Comparison of ENCODE assay signal across 9 cellular contexts in the genomic region with DNA sequence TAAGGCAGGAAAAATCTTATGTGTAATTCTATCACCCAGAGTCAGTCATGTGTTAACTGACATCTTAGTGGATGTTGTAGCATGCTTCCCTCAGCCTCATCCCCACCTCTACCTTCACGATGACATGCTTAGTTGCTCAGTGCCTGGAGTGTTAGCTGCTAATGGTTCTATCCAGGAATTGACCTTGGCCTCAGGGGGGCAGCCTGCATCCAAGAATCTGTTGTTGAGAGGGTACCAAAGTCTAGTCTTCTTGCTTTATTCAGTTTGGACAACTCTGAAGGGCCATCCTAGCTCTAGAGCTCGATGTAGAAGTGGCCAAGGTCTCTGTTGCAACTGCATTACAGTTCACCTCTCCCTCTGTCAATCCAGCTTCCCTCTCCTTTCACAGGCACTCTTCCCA.
DNase-seq lines count a peak whose midpoint lies in the region; ATAC-seq lines count a peak whose summit lies in the region.
"Had no signal": no experiment of that assay in that cellular context is flagged by ENCODE, and none has a peak within 500 bp of the region (broad histone marks: within the 10 kb centered on the region; RNA-seq: fewer than 3 reads in every experiment).

No MANE protein-coding gene starts in this region.

- H3K4ac ChIP-seq in mesenchymal stem cell (ENCODE audit: low read depth in 1 of 2, low read length in 2 of 2), result no peak overlapping the region

- H3K9ac ChIP-seq in mesenchymal stem cell (ENCODE audit: low read length), result no peak overlapping the region

- no peak overlapping the region for H2AFZ ChIP-seq in mesenchymal stem cell (ENCODE audit: low read depth, low read length)

- H3K9me3 ChIP-seq in mesenchymal stem cell (ENCODE audit: control insufficient read depth, low read length), result no peaks in the 10 kb centered on the region

- no peak overlapping the region for H2AK5ac ChIP-seq in mesenchymal stem cell (ENCODE audit: low read length, severe bottlenecking)

- H2BK15ac ChIP-seq in mesenchymal stem cell (ENCODE audit: low read depth, poor library complexity, severe bottlenecking), result no peak overlapping the region

- no peaks in the 10 kb centered on the region for H3K36me3 ChIP-seq in mesenchymal stem cell (ENCODE audit: control insufficient read depth in 1 of 2, insufficient read depth in 2 of 2, low read depth in 1 of 2, low read length in 2 of 2)

- no peak overlapping the region for H3K4me2 ChIP-seq in mesenchymal stem cell (ENCODE audit: low read length, poor library complexity, severe bottlenecking)

- no peak overlapping the region for H3K14ac ChIP-seq in mesenchymal stem cell (ENCODE audit: low read length in 2 of 2)

- H3K23ac ChIP-seq in mesenchymal stem cell (ENCODE audit: low read length in 2 of 2), result no peak overlapping the region

- H3K27me3 ChIP-seq in mesenchymal stem cell (ENCODE audit: control insufficient read depth in 1 of 2, insufficient read depth in 1 of 2, low read length in 2 of 2), result no peaks in the 10 kb centered on the region

- H3K27ac ChIP-seq in mesenchymal stem cell (ENCODE audit: low read length, poor library complexity, severe bottlenecking), result no peak overlapping the region

- H2BK12ac ChIP-seq in mesenchymal stem cell (ENCODE audit: low read length in 2 of 2), result no peak overlapping the region

- H3K79me1 ChIP-seq in mesenchymal stem cell (replicated peaks; ENCODE audit: low read length, poor library complexity, severe bottlenecking), result peaks cover 1% of the 10 kb centered on the region

- no peak overlapping the region for H3K4me3 ChIP-seq in mesenchymal stem cell (ENCODE audit: insufficient read depth in 1 of 2, low read depth in 1 of 2, low read length in 2 of 2)

- H4K8ac ChIP-seq in mesenchymal stem cell (ENCODE audit: low read length), result no peak overlapping the region

- ATAC-seq in GM21529 (IDR thresholded peaks at IDR 0.05; ENCODE audit: unreplicated experiment) (no peak), GM18909 (IDR thresholded peaks at IDR 0.05; ENCODE audit: poor library complexity, unreplicated experiment) (no peak)
- ATAC-seq: activated T-cell treated with anti-CD3 and anti-CD28 coated beads, Interleukin-2, amount 50 U/mL, for 72 hours had no signal

- no peak overlapping the region for H2BK120ac ChIP-seq in mesenchymal stem cell (ENCODE audit: low read depth, low read length)

- DNase-seq in NCI-H1417 (lab: John Stamatoyannopoulos, UW) (peak in 2 of 3 experiments; percentile 42 to 77), NCI-H1417 treated with DMSO at 0.1 percent for 48 hours (lab: John Stamatoyannopoulos, UW) (no peak), NCI-H69 (lab: John Stamatoyannopoulos, UW) (peak; percentile 30), dermis blood vessel endothelial cell (peak; percentile 74), mesenchymal stem cell (peak; percentile 70)
- no peak for DNase-seq in activated CD4-positive, CD25-positive, alpha-beta regulatory T cell treated with anti-CD3 and anti-CD28 coated beads, Interleukin-2, amount 50 U/mL, for 72 hours

- H3K18ac ChIP-seq in mesenchymal stem cell (ENCODE audit: low read depth in 1 of 2, low read length in 2 of 2), result no peak overlapping the region

- H3K4me1 ChIP-seq in mesenchymal stem cell (ENCODE audit: control insufficient read depth, insufficient read depth, low read depth, low read length), result no peaks in the 10 kb centered on the region

- whole genome bisulfite sequencing in mesenchymal stem cell, result 27% methylated on average over 2 of the region's 2 CpGs

- H4K91ac ChIP-seq in mesenchymal stem cell (ENCODE audit: low read length), result no peak overlapping the region

- no peak overlapping the region for H2BK5ac ChIP-seq in mesenchymal stem cell (ENCODE audit: low read depth, low read length, poor library complexity, severe bottlenecking)

Comparison
In these comparisons a context has a peak if more than half of its experiments do, and no peak if none do; other contexts are left out.
1. DNase-seq: peak in NCI-H1417 (2 of 3), NCI-H69 (single experiment), dermis blood vessel endothelial cell (single experiment) and mesenchymal stem cell (single experiment); none in NCI-H1417 treated with DMSO at 0.1 percent for 48 hours (single experiment) and activated CD4-positive, CD25-positive, alpha-beta regulatory T cell treated with anti-CD3 and anti-CD28 coated beads, Interleukin-2, amount 50 U/mL, for 72 hours (single experiment).